28 cellular contexts compared by ENCODE assay signal in genomic region chr7:64651203-64651602, GRCh38.
"Had no signal": no experiment of that assay in that cellular context is flagged by ENCODE, and none has a peak within 500 bp of the region (broad histone marks: within the 10 kb centered on the region; RNA-seq: fewer than 3 reads in every experiment).

No MANE protein-coding gene starts in this region.

- H2AFZ ChIP-seq: parathyroid adenoma had no signal

- H3K4me3 Mint-ChIP-seq: dendritic cell treated with granulocyte-macrophage colony-stimulating factor and Interleukin-4, amounts not matched to agents 40 ng/mL and 50 ng/mL, for 4 days; endodermal cell; memory B cell; mesothelial cell of epicardium; naive B cell; natural killer cell treated with Interleukin-12 subunit alpha and Interleukin-12 subunit beta and Interleukin-15 and Interleukin-18, amount 100 ng/mL, for 72 hours; neural crest cell; stimulated activated naive B cell treated with anti-CD40 and anti-IgM and Interleukin-4, amounts not matched to agents 10 μg/mL and 1 μg/mL and 100 μg/mL, for 72 hours; stimulated activated naive CD8-positive, alpha-beta T cell treated with anti-CD3 and anti-CD28 coated beads, Interleukin-15, Interleukin-2, amounts not matched to agents 100 ng/mL and 50 ng/mL, for 24 hours had no signal

- H3K27me3 Mint-ChIP-seq: dendritic cell treated with granulocyte-macrophage colony-stimulating factor and Interleukin-4, amounts not matched to agents 40 ng/mL and 50 ng/mL, for 4 days; memory B cell; naive B cell; natural killer cell treated with Interleukin-12 subunit alpha and Interleukin-12 subunit beta and Interleukin-15 and Interleukin-18, amount 100 ng/mL, for 72 hours; progenitor cell of endocrine pancreas; stimulated activated naive B cell treated with anti-CD40 and anti-IgM and Interleukin-4, amounts not matched to agents 10 μg/mL and 1 μg/mL and 100 μg/mL, for 72 hours had no signal

- H3K4me3 ChIP-seq: esophagus squamous epithelium, heart right ventricle, left ventricle myocardium inferior, lower lobe of right lung, mucosa of descending colon, smooth muscle cell, transverse colon, vagina had no signal

- DNase-seq: effector CD8-positive, alpha-beta T cell; endodermal cell; esophagus squamous epithelium; foreskin melanocyte; glutamatergic neuron; heart right ventricle; hippocampal formation; left cardiac atrium; left ventricle myocardium inferior; lower lobe of right lung; mucosa of descending colon; naive B cell; stimulated activated CD4-positive, alpha-beta T cell treated with anti-CD3 and anti-CD28 coated beads, Interleukin-12 subunit alpha, Interleukin-12 subunit beta, amount 100 ng/mL, for 4 hours; stimulated activated CD4-positive, alpha-beta T cell treated with anti-CD3 and anti-CD28 coated beads, Interleukin-2, amount 100 ng/mL, for 24 hours; stimulated activated CD4-positive, alpha-beta T cell treated with anti-CD3 and anti-CD28 coated beads, Interleukin-4, amount 100 ng/mL, for 4 hours; stimulated activated naive B cell treated with anti-CD40 and anti-IgM and Interleukin-4, amounts not matched to agents 10 μg/mL and 1 μg/mL and 100 μg/mL, for 72 hours; transverse colon had no signal

- H3K4me2 ChIP-seq: smooth muscle cell had no signal

- H3K4me1 Mint-ChIP-seq: endodermal cell; memory B cell; mesothelial cell of epicardium; neural crest cell; stimulated activated naive B cell treated with anti-CD40 and anti-IgM and Interleukin-4, amounts not matched to agents 10 μg/mL and 1 μg/mL and 100 μg/mL, for 72 hours had no signal

- H3K79me2 ChIP-seq: parathyroid adenoma had no signal

- H3K4me1 ChIP-seq: esophagus squamous epithelium, heart right ventricle, left ventricle myocardium inferior, lower lobe of right lung, parathyroid adenoma, transverse colon, vagina had no signal

- H3K9me3 ChIP-seq: esophagus squamous epithelium, left ventricle myocardium inferior, lower lobe of right lung, mucosa of descending colon, transverse colon, vagina had no signal

- H3K27ac Mint-ChIP-seq: dendritic cell treated with granulocyte-macrophage colony-stimulating factor and Interleukin-4, amounts not matched to agents 40 ng/mL and 50 ng/mL, for 4 days; endodermal cell; memory B cell; mesothelial cell of epicardium; naive B cell; natural killer cell treated with Interleukin-12 subunit alpha and Interleukin-12 subunit beta and Interleukin-15 and Interleukin-18, amount 100 ng/mL, for 72 hours; progenitor cell of endocrine pancreas; stimulated activated naive B cell treated with anti-CD40 and anti-IgM and Interleukin-4, amounts not matched to agents 10 μg/mL and 1 μg/mL and 100 μg/mL, for 72 hours; stimulated activated naive CD8-positive, alpha-beta T cell treated with anti-CD3 and anti-CD28 coated beads, Interleukin-15, Interleukin-2, amounts not matched to agents 100 ng/mL and 50 ng/mL, for 24 hours had no signal

- H3K36me3 Mint-ChIP-seq: memory B cell; mesothelial cell of epicardium; naive B cell; natural killer cell treated with Interleukin-12 subunit alpha and Interleukin-12 subunit beta and Interleukin-15 and Interleukin-18, amount 100 ng/mL, for 72 hours; stimulated activated naive B cell treated with anti-CD40 and anti-IgM and Interleukin-4, amounts not matched to agents 10 μg/mL and 1 μg/mL and 100 μg/mL, for 72 hours had no signal

- H3K36me3 ChIP-seq: esophagus squamous epithelium, heart right ventricle, left ventricle myocardium inferior, lower lobe of right lung, transverse colon, vagina had no signal

- H3K27me3 ChIP-seq: esophagus squamous epithelium, heart right ventricle, transverse colon, vagina had no signal

- H3K9me3 Mint-ChIP-seq: memory B cell; stimulated activated naive B cell treated with anti-CD40 and anti-IgM and Interleukin-4, amounts not matched to agents 10 μg/mL and 1 μg/mL and 100 μg/mL, for 72 hours; stimulated activated naive CD8-positive, alpha-beta T cell treated with anti-CD3 and anti-CD28 coated beads, Interleukin-15, Interleukin-2, amounts not matched to agents 100 ng/mL and 50 ng/mL, for 24 hours had no signal

- H3K9ac ChIP-seq: parathyroid adenoma had no signal

- H3K27ac ChIP-seq: heart right ventricle, left ventricle myocardium inferior, lower lobe of right lung, parathyroid adenoma, transverse colon, vagina had no signal

- ATAC-seq: heart right ventricle; left cardiac atrium; lower lobe of right lung; mucosa of descending colon; sciatic nerve; stimulated activated naive B cell treated with anti-CD40 and anti-IgM and Interleukin-4, amounts not matched to agents 10 μg/mL and 1 μg/mL and 100 μg/mL, for 72 hours had no signal
